1 cellular context compared by ENCODE assay signal in genomic region chr18:77070627-77071026, GRCh38.
TF ChIP-seq lines count a peak whose summit lies in the region.

No MANE protein-coding gene starts in this region.

TF ChIP-seq in IMR-90, 13 proteins besides CTCF, POLR2A, EP300 and RAD21:
- TF ChIP-seq BHLHE40 (IDR thresholded peaks at IDR 0.05; ENCODE audit: low read depth, low read length): no peak
- TF ChIP-seq SMC3 (IDR thresholded peaks at IDR 0.05; ENCODE audit: low read depth, low read length): no peak
- TF ChIP-seq CHD1 (IDR thresholded peaks at IDR 0.05; ENCODE audit: low read depth, low read length): no peak
- TF ChIP-seq ELK1 (IDR thresholded peaks at IDR 0.05; ENCODE audit: borderline replicate concordance, low read depth, low read length): no peak
- no peak for TF ChIP-seq RCOR1 (IDR thresholded peaks at IDR 0.05; ENCODE audit: insufficient replicate concordance, low read length)
- TF ChIP-seq MAFK (IDR thresholded peaks at IDR 0.05; ENCODE audit: low read depth, low read length): no peak
- no peak for TF ChIP-seq NFE2L2 (IDR thresholded peaks at IDR 0.05; ENCODE audit: low read depth, low read length)
- no peak for TF ChIP-seq FOS (IDR thresholded peaks at IDR 0.05; ENCODE audit: low read depth, low read length)
- TF ChIP-seq USF2 (IDR thresholded peaks at IDR 0.05; ENCODE audit: low read depth, low read length): no peak
- no peak for TF ChIP-seq CEBPB (IDR thresholded peaks at IDR 0.05; ENCODE audit: low read depth, low read length)
